32 cellular contexts compared by ENCODE assay signal in genomic region chr6:31535538-31536324, GRCh38. TPM values are rescaled to one million over a fixed set of nuclear protein-coding genes. Genes with fewer than 3 reads are reported as not detected.
A peak's percentile ranks its signal among the peaks of the same experiment; 100 is the strongest.
DNase-seq lines count a peak whose midpoint lies in the region; ATAC-seq and TF ChIP-seq lines count a peak whose summit lies in the region.
"Had no signal": no experiment of that assay in that cellular context is flagged by ENCODE, and none has a peak within 500 bp of the region (broad histone marks: within the 10 kb centered on the region; RNA-seq: fewer than 3 reads in every experiment).

No MANE protein-coding gene starts in this region.

- H3K4me1 ChIP-seq in CD8-positive, alpha-beta memory T cell (ENCODE audit: insufficient read depth, low read length) = peaks cover 32% of the 10 kb centered on the region

- H3K36me3 Mint-ChIP-seq in activated CD4-positive, alpha-beta memory T cell treated with anti-CD3 and anti-CD28 coated beads for 36 hours = peaks cover 85% of the 10 kb centered on the region
- peaks cover 86% of the 10 kb centered on the region for H3K36me3 Mint-ChIP-seq in activated CD4-positive, alpha-beta memory T cell treated with anti-CD3 and anti-CD28 coated beads, Interleukin-2, amount 10 ng/mL, durations not matched to agents 7 days and 5 days (ENCODE audit: low read depth)
- peaks cover 18 to 91% (median 43%) of the 10 kb centered on the region in 3 donors for H3K36me3 Mint-ChIP-seq in CD8-positive, alpha-beta memory T cell
- H3K36me3 Mint-ChIP-seq in activated T-helper 17 cell treated with anti-CD3 and anti-CD28 coated beads, Interleukin-2, amount 50 U/mL, for 72 hours (ENCODE audit: low read depth) = peaks cover 100% of the 10 kb centered on the region
- H3K36me3 Mint-ChIP-seq in immature natural killer cell = peaks cover 24 to 71% (median 47%) of the 10 kb centered on the region in 3 donors

- ATAC-seq in activated T-helper 17 cell treated with anti-CD3 and anti-CD28 coated beads, Interleukin-2, amount 50 U/mL, for 72 hours (replicated peaks) = no peak
- no peak for ATAC-seq in HG03175 (IDR thresholded peaks at IDR 0.05; ENCODE audit: unreplicated experiment)
- ATAC-seq: body of pancreas had no signal

- no peak for DNase-seq in activated CD4-positive, alpha-beta memory T cell treated with anti-CD3 and anti-CD28 coated beads for 36 hours
- no peak for DNase-seq in activated CD4-positive, alpha-beta memory T cell treated with anti-CD3 and anti-CD28 coated beads, Interleukin-2, amount 10 ng/mL, durations not matched to agents 7 days and 5 days
- no peak for DNase-seq in CD8-positive, alpha-beta memory T cell
- DNase-seq in immature natural killer cell = no peak
- no peak for DNase-seq in dorsolateral prefrontal cortex
- DNase-seq in NCI-H1417 (lab: John Stamatoyannopoulos, UW) = no peak
- DNase-seq: activated B cell treated with CpG ODN at 0.5 μM for 24 hours; body of pancreas; dermis blood vessel endothelial cell; H9; kidney; midbrain; MM.1S; NCI-H1436; NCI-H2107; NCI-H446 treated with DMSO at 0.1 percent for 48 hours; NCI-H82; SJCRH30; stimulated activated CD4-positive, alpha-beta T cell treated with anti-CD3 and anti-CD28 coated beads, Interleukin-1b, Interleukin-23, amount 100 ng/mL, for 48 hours; stimulated activated CD8-positive, alpha-beta memory T cell treated with anti-CD3 and anti-CD28 coated beads, Interleukin-4, amount 100 ng/mL, for 48 hours; transverse colon had no signal

- H3K27ac Mint-ChIP-seq in activated CD4-positive, alpha-beta memory T cell treated with anti-CD3 and anti-CD28 coated beads for 36 hours = peak overlapping the region; percentile 40
- H3K27ac Mint-ChIP-seq in activated CD4-positive, alpha-beta memory T cell treated with anti-CD3 and anti-CD28 coated beads, Interleukin-2, amount 10 ng/mL, durations not matched to agents 7 days and 5 days = no peak overlapping the region
- H3K27ac Mint-ChIP-seq in CD8-positive, alpha-beta memory T cell = peak overlapping the region in 7 of 8 donors; percentile 17 to 91 (median 63)
- no peak overlapping the region for H3K27ac Mint-ChIP-seq in activated T-helper 17 cell treated with anti-CD3 and anti-CD28 coated beads, Interleukin-2, amount 50 U/mL, for 72 hours
- H3K27ac Mint-ChIP-seq in immature natural killer cell = peak overlapping the region in 4 of 6 donors; percentile 7 to 53 (median 46)
- H3K27ac Mint-ChIP-seq: activated B cell treated with CpG ODN at 0.5 μM for 24 hours, nephron had no signal

- H3K27me3 ChIP-seq in CD8-positive, alpha-beta memory T cell (ENCODE audit: insufficient read depth, low read length, poor library complexity, severe bottlenecking) = no peaks in the 10 kb centered on the region
- no peaks in the 10 kb centered on the region for H3K27me3 ChIP-seq in dorsolateral prefrontal cortex
- H3K27me3 ChIP-seq: body of pancreas, SJCRH30, transverse colon had no signal

- H3K9me3 Mint-ChIP-seq in activated CD4-positive, alpha-beta memory T cell treated with anti-CD3 and anti-CD28 coated beads for 36 hours = no peaks in the 10 kb centered on the region
- H3K9me3 Mint-ChIP-seq in activated CD4-positive, alpha-beta memory T cell treated with anti-CD3 and anti-CD28 coated beads, Interleukin-2, amount 10 ng/mL, durations not matched to agents 7 days and 5 days = no peaks in the 10 kb centered on the region
- H3K9me3 Mint-ChIP-seq in CD8-positive, alpha-beta memory T cell = no peaks in the 10 kb centered on the region
- no peaks in the 10 kb centered on the region for H3K9me3 Mint-ChIP-seq in activated T-helper 17 cell treated with anti-CD3 and anti-CD28 coated beads, Interleukin-2, amount 50 U/mL, for 72 hours
- H3K9me3 Mint-ChIP-seq in immature natural killer cell = no peaks in the 10 kb centered on the region
- H3K9me3 Mint-ChIP-seq: activated B cell treated with CpG ODN at 0.5 μM for 24 hours, H9, nephron had no signal

- no peak for TF ChIP-seq CTCF in dorsolateral prefrontal cortex (IDR thresholded peaks at IDR 0.05 in 54 of 56, conservative IDR thresholded peaks at IDR 0.05 in 2 of 56; ENCODE audit: low read depth in 1 of 56, partially characterized antibody in 56 of 56)

- no peaks in the 10 kb centered on the region for H3K9me3 ChIP-seq in CD8-positive, alpha-beta memory T cell (ENCODE audit: low read length)
- H3K9me3 ChIP-seq: body of pancreas, SJCRH30, transverse colon had no signal

- no peak overlapping the region for H3K4me3 ChIP-seq in CD8-positive, alpha-beta memory T cell (ENCODE audit: low read length)
- no peak overlapping the region for H3K4me3 ChIP-seq in dorsolateral prefrontal cortex
- H3K4me3 ChIP-seq: body of pancreas, SJCRH30, smooth muscle cell, transverse colon had no signal

- H3K4me3 Mint-ChIP-seq in activated CD4-positive, alpha-beta memory T cell treated with anti-CD3 and anti-CD28 coated beads for 36 hours = no peak overlapping the region
- H3K4me3 Mint-ChIP-seq in activated CD4-positive, alpha-beta memory T cell treated with anti-CD3 and anti-CD28 coated beads, Interleukin-2, amount 10 ng/mL, durations not matched to agents 7 days and 5 days = no peak overlapping the region
- H3K4me3 Mint-ChIP-seq in CD8-positive, alpha-beta memory T cell = peak overlapping the region in 1 of 7 donors; percentile 35
- peak overlapping the region; percentile 33 for H3K4me3 Mint-ChIP-seq in activated T-helper 17 cell treated with anti-CD3 and anti-CD28 coated beads, Interleukin-2, amount 50 U/mL, for 72 hours
- no peak overlapping the region for H3K4me3 Mint-ChIP-seq in immature natural killer cell
- H3K4me3 Mint-ChIP-seq: activated B cell treated with CpG ODN at 0.5 μM for 24 hours, H9 had no signal

- intact Hi-C loops in activated CD4-positive, alpha-beta memory T cell treated with anti-CD3 and anti-CD28 coated beads for 36 hours (cut with micrococcal nuclease) = no loop called here
- intact Hi-C loops in dorsolateral prefrontal cortex (cut with DNase I) = no loop called here

- no peaks in the 10 kb centered on the region for H3K27me3 Mint-ChIP-seq in activated CD4-positive, alpha-beta memory T cell treated with anti-CD3 and anti-CD28 coated beads for 36 hours
- no peaks in the 10 kb centered on the region for H3K27me3 Mint-ChIP-seq in activated CD4-positive, alpha-beta memory T cell treated with anti-CD3 and anti-CD28 coated beads, Interleukin-2, amount 10 ng/mL, durations not matched to agents 7 days and 5 days
- H3K27me3 Mint-ChIP-seq in CD8-positive, alpha-beta memory T cell = no peaks in the 10 kb centered on the region
- H3K27me3 Mint-ChIP-seq in activated T-helper 17 cell treated with anti-CD3 and anti-CD28 coated beads, Interleukin-2, amount 50 U/mL, for 72 hours = no peaks in the 10 kb centered on the region
- peaks cover 1 to 14% (median 2%) of the 10 kb centered on the region in 3 donors for H3K27me3 Mint-ChIP-seq in immature natural killer cell (ENCODE audit: low read depth in 3 of 3)
- H3K27me3 Mint-ChIP-seq: activated B cell treated with CpG ODN at 0.5 μM for 24 hours had no signal

- POLR2A ChIA-PET in activated CD4-positive, alpha-beta memory T cell treated with anti-CD3 and anti-CD28 coated beads for 36 hours (lab: Charles Lee) = interaction anchor here (0.6 to 2.9 kb wide), 3 partner anchors 10 to 79 kb away, joined by 3 to 9 read pairs (median 3); partner anchors contain the start of gene AIF1
- POLR2A ChIA-PET in activated CD4-positive, alpha-beta memory T cell treated with anti-CD3 and anti-CD28 coated beads, Interleukin-2, amount 10 ng/mL, durations not matched to agents 7 days and 5 days (lab: Charles Lee) = interaction anchor here (1.0 to 1.7 kb wide), 4 partner anchors 39 to 117 kb away, joined by 3 to 5 read pairs (median 4); partner anchors contain the start of gene BAG6
- POLR2A ChIA-PET in CD8-positive, alpha-beta memory T cell (lab: Charles Lee) = no interaction called here

- peaks cover 63% of the 10 kb centered on the region for H3K4me1 Mint-ChIP-seq in activated CD4-positive, alpha-beta memory T cell treated with anti-CD3 and anti-CD28 coated beads for 36 hours (ENCODE audit: low read depth)
- H3K4me1 Mint-ChIP-seq in activated CD4-positive, alpha-beta memory T cell treated with anti-CD3 and anti-CD28 coated beads, Interleukin-2, amount 10 ng/mL, durations not matched to agents 7 days and 5 days = peaks cover 65% of the 10 kb centered on the region
- peaks cover 48 to 73% (median 54%) of the 10 kb centered on the region in 3 donors for H3K4me1 Mint-ChIP-seq in CD8-positive, alpha-beta memory T cell
- H3K4me1 Mint-ChIP-seq in activated T-helper 17 cell treated with anti-CD3 and anti-CD28 coated beads, Interleukin-2, amount 50 U/mL, for 72 hours = peaks cover 46% of the 10 kb centered on the region
- peaks cover 36 to 60% of the 10 kb centered on the region in 2 donors for H3K4me1 Mint-ChIP-seq in immature natural killer cell

- CTCF ChIA-PET in activated CD4-positive, alpha-beta memory T cell treated with anti-CD3 and anti-CD28 coated beads for 36 hours (lab: Charles Lee) = interaction anchor here (1.4 kb wide), 1 partner anchor 11 kb away, joined by 5 read pairs; no protein-coding TSS in a partner anchor
- CTCF ChIA-PET in activated CD4-positive, alpha-beta memory T cell treated with anti-CD3 and anti-CD28 coated beads, Interleukin-2, amount 10 ng/mL, durations not matched to agents 7 days and 5 days (lab: Charles Lee) = interaction anchor here (0.7 to 1.3 kb wide), 3 partner anchors 11 to 62 kb away, joined by 3 to 4 read pairs (median 3); no protein-coding TSS in a partner anchor
- CTCF ChIA-PET in CD8-positive, alpha-beta memory T cell (lab: Charles Lee) = no interaction called here

- H3K36me3 ChIP-seq in CD8-positive, alpha-beta memory T cell (ENCODE audit: insufficient read depth, low read length) = peaks cover 72% of the 10 kb centered on the region

- H3K27ac ChIP-seq in CD8-positive, alpha-beta memory T cell (ENCODE audit: low read depth, low read length) = no peak overlapping the region
- H3K27ac ChIP-seq in dorsolateral prefrontal cortex = no peak overlapping the region
- H3K27ac ChIP-seq: body of pancreas, SJCRH30, transverse colon had no signal

RNA-seq across cellular contexts. Expression of gene DDX39B, which starts 6.1 kb away (rescaled TPM):
- 100 to 1,000 TPM; 538 to 547 TPM for total RNA-seq in activated CD4-positive, alpha-beta memory T cell treated with anti-CD3 and anti-CD28 coated beads for 36 hours
- 100 to 1,000 TPM; 427 to 434 TPM for total RNA-seq in activated CD4-positive, alpha-beta memory T cell treated with anti-CD3 and anti-CD28 coated beads, Interleukin-2, amount 10 ng/mL, durations not matched to agents 7 days and 5 days
- total RNA-seq in CD8-positive, alpha-beta memory T cell = 100 to 1,000 TPM; 643 to 658 TPM
- 85.7 TPM for polyA plus RNA-seq in CD8-positive, alpha-beta memory T cell
- total RNA-seq in activated T-helper 17 cell treated with anti-CD3 and anti-CD28 coated beads, Interleukin-2, amount 50 U/mL, for 72 hours = 100 to 1,000 TPM; 558 to 568 TPM
- polyA plus RNA-seq in immature natural killer cell = 10 to 100 TPM; 49.7 to 71.6 (median 56.2) TPM
- total RNA-seq in dorsolateral prefrontal cortex = 100 to 1,000 TPM; 154 to 265 (median 191) TPM

RNA-seq across cellular contexts. Expression of gene MCCD1, which starts 7.0 kb away (rescaled TPM):
- not detected for total RNA-seq in activated CD4-positive, alpha-beta memory T cell treated with anti-CD3 and anti-CD28 coated beads for 36 hours
- total RNA-seq in activated CD4-positive, alpha-beta memory T cell treated with anti-CD3 and anti-CD28 coated beads, Interleukin-2, amount 10 ng/mL, durations not matched to agents 7 days and 5 days = not detected
- total RNA-seq in CD8-positive, alpha-beta memory T cell = not detected
- polyA plus RNA-seq in CD8-positive, alpha-beta memory T cell = not detected
- total RNA-seq in activated T-helper 17 cell treated with anti-CD3 and anti-CD28 coated beads, Interleukin-2, amount 50 U/mL, for 72 hours = not detected
- polyA plus RNA-seq in immature natural killer cell = not detected
- not detected for total RNA-seq in dorsolateral prefrontal cortex
- total RNA-seq: A172, activated B cell treated with CpG ODN at 0.5 μM for 24 hours, body of pancreas, dermis blood vessel endothelial cell, H9, HT-29, lower leg skin, osteocyte, RPMI7951, SJCRH30, smooth muscle cell, transverse colon had no signal
- polyA plus RNA-seq: adipose tissue, smooth muscle cell had no signal

RNA-seq across cellular contexts. Expression of gene ATP6V1G2, which starts 10.7 kb away (rescaled TPM):
- total RNA-seq in activated CD4-positive, alpha-beta memory T cell treated with anti-CD3 and anti-CD28 coated beads for 36 hours = 1 to 10 TPM; 1.4 to 1.6 TPM
- total RNA-seq in activated CD4-positive, alpha-beta memory T cell treated with anti-CD3 and anti-CD28 coated beads, Interleukin-2, amount 10 ng/mL, durations not matched to agents 7 days and 5 days = 1 to 10 TPM; 2.7 to 3.8 TPM
- total RNA-seq in CD8-positive, alpha-beta memory T cell = 1 to 10 TPM in 1 of 2 experiments, under 1 TPM in 1; 0.94 to 2.0 TPM
- polyA plus RNA-seq in CD8-positive, alpha-beta memory T cell = 1.4 TPM
- 1 to 10 TPM; 2.1 to 2.4 TPM for total RNA-seq in activated T-helper 17 cell treated with anti-CD3 and anti-CD28 coated beads, Interleukin-2, amount 50 U/mL, for 72 hours
- not detected for polyA plus RNA-seq in immature natural killer cell
- total RNA-seq in dorsolateral prefrontal cortex = 100 to 1,000 TPM in 118 of 120 experiments, 10 to 100 TPM in 2; 80.0 to 352 (median 250) TPM
- total RNA-seq: HT-29 had no signal

RNA-seq across cellular contexts. Expression of gene NFKBIL1, which starts 11.7 kb away (rescaled TPM):
- total RNA-seq in activated CD4-positive, alpha-beta memory T cell treated with anti-CD3 and anti-CD28 coated beads for 36 hours = 10 to 100 TPM; 18.5 to 21.5 TPM
- total RNA-seq in activated CD4-positive, alpha-beta memory T cell treated with anti-CD3 and anti-CD28 coated beads, Interleukin-2, amount 10 ng/mL, durations not matched to agents 7 days and 5 days = 10 to 100 TPM; 22.8 to 23.6 TPM
- 10 to 100 TPM; 13.5 to 13.8 TPM for total RNA-seq in CD8-positive, alpha-beta memory T cell
- polyA plus RNA-seq in CD8-positive, alpha-beta memory T cell = 6.9 TPM
- total RNA-seq in activated T-helper 17 cell treated with anti-CD3 and anti-CD28 coated beads, Interleukin-2, amount 50 U/mL, for 72 hours = 10 to 100 TPM; 14.1 to 29.8 TPM
- polyA plus RNA-seq in immature natural killer cell = 10 to 100 TPM in 2 of 3 donors, 1 to 10 TPM in 1; 5.0 to 15.0 (median 13.6) TPM
- total RNA-seq in dorsolateral prefrontal cortex = 10 to 100 TPM; 13.8 to 27.3 (median 20.1) TPM

RNA-seq across cellular contexts. Expression of gene LTA, which starts 36.4 kb away (rescaled TPM):
- 100 to 1,000 TPM; 696 to 733 TPM for total RNA-seq in activated CD4-positive, alpha-beta memory T cell treated with anti-CD3 and anti-CD28 coated beads for 36 hours
- 10 to 100 TPM; 37.2 to 38.4 TPM for total RNA-seq in activated CD4-positive, alpha-beta memory T cell treated with anti-CD3 and anti-CD28 coated beads, Interleukin-2, amount 10 ng/mL, durations not matched to agents 7 days and 5 days
- total RNA-seq in CD8-positive, alpha-beta memory T cell = 100 to 1,000 TPM; 839 to 854 TPM
- 23.3 TPM for polyA plus RNA-seq in CD8-positive, alpha-beta memory T cell
- total RNA-seq in activated T-helper 17 cell treated with anti-CD3 and anti-CD28 coated beads, Interleukin-2, amount 50 U/mL, for 72 hours = 100 to 1,000 TPM; 163 to 567 TPM
- polyA plus RNA-seq in immature natural killer cell = 1 to 10 TPM; 1.4 to 6.6 (median 3.1) TPM
- total RNA-seq in dorsolateral prefrontal cortex = 1 to 10 TPM in 4 of 120 experiments, under 1 TPM in 44, not detected in 72; 0.30 to 1.9 (median 0.53) TPM
- total RNA-seq: A172, body of pancreas, dermis blood vessel endothelial cell, H9, HT-29, lower leg skin, osteocyte, renal cortical epithelial cell, RPMI7951, SJCRH30, smooth muscle cell, transverse colon had no signal

Comparison
In these comparisons a context has a peak if more than half of its experiments do, and no peak if none do; other contexts are left out.
1. H3K27ac Mint-ChIP-seq: peak in activated CD4-positive, alpha-beta memory T cell treated with anti-CD3 and anti-CD28 coated beads for 36 hours (single experiment), CD8-positive, alpha-beta memory T cell (7 of 8) and immature natural killer cell (4 of 6); none in activated CD4-positive, alpha-beta memory T cell treated with anti-CD3 and anti-CD28 coated beads, Interleukin-2, amount 10 ng/mL, durations not matched to agents 7 days and 5 days (single experiment) and activated T-helper 17 cell treated with anti-CD3 and anti-CD28 coated beads, Interleukin-2, amount 50 U/mL, for 72 hours (single experiment).
2. RNA of gene ATP6V1G2, which starts 10.7 kb away (total RNA-seq): 80.0 to 352 TPM in dorsolateral prefrontal cortex; 2.7 to 3.8 TPM in activated CD4-positive, alpha-beta memory T cell treated with anti-CD3 and anti-CD28 coated beads, Interleukin-2, amount 10 ng/mL, durations not matched to agents 7 days and 5 days, 2.1 to 2.4 TPM in activated T-helper 17 cell treated with anti-CD3 and anti-CD28 coated beads, Interleukin-2, amount 50 U/mL, for 72 hours, 0.94 to 2.0 TPM in CD8-positive, alpha-beta memory T cell and 1.4 to 1.6 TPM in activated CD4-positive, alpha-beta memory T cell treated with anti-CD3 and anti-CD28 coated beads for 36 hours; every median in the first group is over 10 times any median in the second.